ENCODE assay signal across 1 cellular context in genomic region chr11:65522640-65523322, GRCh38.
TF ChIP-seq lines count a peak whose summit lies in the region.

No MANE protein-coding gene starts in this region.

TF ChIP-seq in SK-N-SH, 30 proteins besides CTCF, POLR2A, EP300 and RAD21:
- no peak for TF ChIP-seq RCOR1 (IDR thresholded peaks at IDR 0.05; ENCODE audit: low read length)
- TF ChIP-seq FOXJ3 (CRISPR knock-in tag; IDR thresholded peaks at IDR 0.05): no peak
- no peak for TF ChIP-seq RXRA (IDR thresholded peaks at IDR 0.05; ENCODE audit: borderline replicate concordance, low read depth)
- TF ChIP-seq SMC3 (IDR thresholded peaks at IDR 0.05; ENCODE audit: low read depth, low read length): no peak
- TF ChIP-seq SIN3A (IDR thresholded peaks at IDR 0.05; ENCODE audit: borderline replicate concordance, low read depth, low read length): no peak
- TF ChIP-seq REST (IDR thresholded peaks at IDR 0.05; ENCODE audit: low read depth, low read length): no peak
- TF ChIP-seq RFX5 (IDR thresholded peaks at IDR 0.05; ENCODE audit: low read length): no peak
- no peak for TF ChIP-seq MAX (IDR thresholded peaks at IDR 0.05; ENCODE audit: low read depth)
- no peak for TF ChIP-seq USF1 (IDR thresholded peaks at IDR 0.05; ENCODE audit: borderline replicate concordance, low read depth)
